In the genomic region with DNA sequence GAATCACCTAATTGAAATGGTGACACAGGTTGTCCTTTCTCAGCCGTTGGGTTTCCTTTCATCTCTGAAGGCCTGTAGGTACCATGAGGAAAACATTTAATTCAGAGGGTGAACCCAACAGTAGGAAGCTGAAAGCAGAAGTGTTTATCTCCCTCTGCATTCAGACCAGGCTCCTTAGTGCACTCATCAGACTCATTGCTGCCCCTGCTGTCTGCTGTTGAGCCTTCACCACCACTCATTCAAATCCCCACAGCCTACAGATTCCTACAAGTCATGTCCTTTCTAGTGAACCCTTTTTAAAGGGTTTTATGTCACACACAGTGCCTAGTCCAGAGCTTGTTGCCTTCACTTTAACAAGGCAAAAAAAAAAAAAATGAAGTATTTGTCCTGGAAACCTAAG, we compare ENCODE assay signal across 8 cellular contexts. TPM values are rescaled to one million over a fixed set of nuclear protein-coding genes. Genes with fewer than 3 reads are reported as not detected.
DNase-seq lines count a peak whose midpoint lies in the region; ATAC-seq and TF ChIP-seq lines count a peak whose summit lies in the region.
"Had no signal": no experiment of that assay in that cellular context is flagged by ENCODE, and none has a peak within 500 bp of the region (broad histone marks: within the 10 kb centered on the region; RNA-seq: fewer than 3 reads in every experiment).

No MANE protein-coding gene starts in this region.

- H3K27ac ChIP-seq in RWPE2 (ENCODE audit: poor library complexity, severe bottlenecking) (no peak overlapping the region), endodermal cell (ENCODE audit: low read depth, low read length) (no peak overlapping the region), sigmoid colon (no peak overlapping the region)

- WGBS in endodermal cell (ENCODE audit: insufficient coverage in 1 of 2, insufficient read length in 1 of 2), 2 experiments: 38 to 44% methylated on average over 1 of the region's 1 CpG
- 13 to 21% methylated on average over 1 of the region's 1 CpG for WGBS in sigmoid colon, 2 donors

- no peaks in the 10 kb centered on the region for H3K27me3 Mint-ChIP-seq in endodermal cell (ENCODE audit: insufficient read depth)
- H3K27me3 Mint-ChIP-seq: activated naive CD4-positive, alpha-beta T cell treated with anti-CD3 and anti-CD28 coated beads, Interleukin-2, amount 50 U/mL, for 24 hours had no signal

- peaks cover 6% of the 10 kb centered on the region for H3K9me3 Mint-ChIP-seq in endodermal cell
- H3K9me3 Mint-ChIP-seq: activated naive CD4-positive, alpha-beta T cell treated with anti-CD3 and anti-CD28 coated beads, Interleukin-2, amount 50 U/mL, for 24 hours had no signal

- intact Hi-C loops in sigmoid colon (cut with DNase I): no loop called here

- no peak for TF ChIP-seq EP300 in sigmoid colon (IDR thresholded peaks at IDR 0.05)

- ATAC-seq in GM19328 (IDR thresholded peaks at IDR 0.05; ENCODE audit: unreplicated experiment): peak; percentile 97
- ATAC-seq in HG03135 (IDR thresholded peaks at IDR 0.05; ENCODE audit: unreplicated experiment): peak; percentile 97
- ATAC-seq in RWPE2 (ENCODE audit: low read depth): 0 out of 3 replicates have a peak, but pooled peaks have one; percentile 64

- DNase-seq in ELR (ENCODE audit: low read depth) (peak; percentile 46), RWPE2 (ENCODE audit: low spot score) (no peak), endodermal cell (peak; percentile 83), pons (ENCODE audit: low spot score) (peak; percentile 77), sigmoid colon (no peak)

- H3K4me1 ChIP-seq in RWPE2 (ENCODE audit: insufficient read depth, poor library complexity, severe bottlenecking): no peaks in the 10 kb centered on the region
- H3K4me1 ChIP-seq in endodermal cell (ENCODE audit: control insufficient read depth, insufficient read depth, low read length): no peaks in the 10 kb centered on the region
- no peaks in the 10 kb centered on the region for H3K4me1 ChIP-seq in sigmoid colon

- H3K27ac Mint-ChIP-seq in endodermal cell: no peak overlapping the region

- H3K36me3 ChIP-seq in RWPE2 (ENCODE audit: low read depth) (peaks cover 45% of the 10 kb centered on the region), endodermal cell (ENCODE audit: control insufficient read depth, insufficient read depth, low read length) (peaks cover 32% of the 10 kb centered on the region), sigmoid colon (peaks cover 0 to 49% (median 6%) of the 10 kb centered on the region in 4 donors)

- H3K4me1 Mint-ChIP-seq in endodermal cell: peaks cover 16% of the 10 kb centered on the region

- H3K27me3 ChIP-seq in RWPE2 (ENCODE audit: insufficient read depth, poor library complexity, severe bottlenecking) (no peaks in the 10 kb centered on the region), endodermal cell (ENCODE audit: control insufficient read depth, insufficient read depth, low read length, poor library complexity, severe bottlenecking) (no peaks in the 10 kb centered on the region), sigmoid colon (no peaks in the 10 kb centered on the region)

- TF ChIP-seq CTCF in RWPE2 (IDR thresholded peaks at IDR 0.05; ENCODE audit: poor library complexity, severe bottlenecking): no peak
- TF ChIP-seq CTCF in endodermal cell (conservative IDR thresholded peaks at IDR 0.05): peak; percentile 79
- TF ChIP-seq CTCF in sigmoid colon (IDR thresholded peaks at IDR 0.05): no peak

- H3K4me3 ChIP-seq in RWPE2 (ENCODE audit: severe bottlenecking) (no peak overlapping the region), endodermal cell (ENCODE audit: low read length) (no peak overlapping the region), sigmoid colon (no peak overlapping the region)

- H3K36me3 Mint-ChIP-seq in endodermal cell (ENCODE audit: low read depth): peaks cover 31% of the 10 kb centered on the region

- H3K9me3 ChIP-seq in RWPE2 (ENCODE audit: severe bottlenecking) (no peaks in the 10 kb centered on the region), endodermal cell (ENCODE audit: control insufficient read depth, low read length) (peaks cover 4% of the 10 kb centered on the region), sigmoid colon (no peaks in the 10 kb centered on the region)

- H3K4me3 Mint-ChIP-seq in endodermal cell: no peak overlapping the region
- H3K4me3 Mint-ChIP-seq: activated naive CD4-positive, alpha-beta T cell treated with anti-CD3 and anti-CD28 coated beads, Interleukin-2, amount 50 U/mL, for 24 hours had no signal

- TF ChIP-seq POLR2A in sigmoid colon (IDR thresholded peaks at IDR 0.05): no peak

- no peak overlapping the region for H3K9ac ChIP-seq in endodermal cell (ENCODE audit: extremely low read depth, low read length, poor library complexity, severe bottlenecking)

RNA-seq across cellular contexts. Expression of gene WDR48, which starts 13.4 kb away (rescaled TPM):
- total RNA-seq in endodermal cell (10 to 100 TPM; 57.5 to 60.4 TPM), sigmoid colon (10 to 100 TPM; 37.4 to 50.2 (median 40.7) TPM)
- polyA plus RNA-seq in endodermal cell (2013, experiment 1 of 2): 65.4 TPM
- polyA plus RNA-seq in endodermal cell (2013, experiment 2 of 2): 57.8 TPM
- polyA plus RNA-seq in sigmoid colon: 10 to 100 TPM; 15.3 to 16.8 (median 16.6) TPM

RNA-seq across cellular contexts. Expression of gene SCN11A, which starts 13.5 kb away (rescaled TPM):
- under 1 TPM; 0.40 to 0.81 TPM for total RNA-seq in endodermal cell
- polyA plus RNA-seq in endodermal cell (2013, experiment 1 of 2): 0.32 TPM
- 0.33 TPM for polyA plus RNA-seq in endodermal cell (2013, experiment 2 of 2)
- total RNA-seq in sigmoid colon: 1 to 10 TPM in 3 of 4 donors, under 1 TPM in 1; 0.82 to 3.0 (median 2.2) TPM
- polyA plus RNA-seq in sigmoid colon: under 1 TPM in 2 of 3 donors, not detected in 1; under 0.01 to 0.57 TPM

RNA-seq across cellular contexts. Expression of gene GORASP1, which starts 42.2 kb away (rescaled TPM):
- total RNA-seq in endodermal cell (10 to 100 TPM; 47.4 to 48.9 TPM), sigmoid colon (10 to 100 TPM; 43.5 to 49.9 (median 48.9) TPM)
- polyA plus RNA-seq in endodermal cell (2013, experiment 1 of 2): 34.8 TPM
- polyA plus RNA-seq in endodermal cell (2013, experiment 2 of 2): 28.4 TPM
- 10 to 100 TPM; 35.4 to 54.5 (median 40.7) TPM for polyA plus RNA-seq in sigmoid colon

RNA-seq across cellular contexts. Expression of gene TTC21A, which starts 42.3 kb away (rescaled TPM):
- 1 to 10 TPM; 5.7 to 5.8 TPM for total RNA-seq in endodermal cell
- polyA plus RNA-seq in endodermal cell (2013, experiment 1 of 2): 8.1 TPM
- 7.0 TPM for polyA plus RNA-seq in endodermal cell (2013, experiment 2 of 2)
- 1 to 10 TPM; 2.9 to 7.1 (median 4.4) TPM for total RNA-seq in sigmoid colon
- 1 to 10 TPM in 2 of 3 donors, under 1 TPM in 1; 0.60 to 6.0 (median 2.8) TPM for polyA plus RNA-seq in sigmoid colon

Comparison
In these comparisons a context has a peak if more than half of its experiments do, and no peak if none do; other contexts are left out.
1. DNase-seq: peak in ELR (single experiment), endodermal cell (single experiment) and pons (single experiment); none in RWPE2 (single experiment) and sigmoid colon (single experiment).
2. Peak in every context shown above with its lines, with median percentiles within 50 percentile points of each other: ATAC-seq.